In genomic region chr1:50108497-50109073, GRCh38 we compare ENCODE assay signal across 11 cellular contexts. TPM values are rescaled to one million over a fixed set of nuclear protein-coding genes. Genes with fewer than 3 reads are reported as not detected.
A peak's percentile ranks its signal among the peaks of the same experiment; 100 is the strongest.
DNase-seq lines count a peak whose midpoint lies in the region; ATAC-seq and TF ChIP-seq lines count a peak whose summit lies in the region.
"Had no signal": no experiment of that assay in that cellular context is flagged by ENCODE, and none has a peak within 500 bp of the region (broad histone marks: within the 10 kb centered on the region; RNA-seq: fewer than 3 reads in every experiment).

Gene ELAVL4 (plus strand): TSS chr1:50108920. CDS start chr1:50109190, 270 bp downstream.

- H3K9ac ChIP-seq in DND-41 (ENCODE audit: low read depth, low read length): no peak within 1 kb of the TSS

- ATAC-seq in DND-41 (ENCODE audit: insufficient read depth, low read depth) (no peak), WTC11 (peak; percentile 56), naive B cell (ENCODE audit: low read depth in 2 of 2) (no peak), GM19035 (IDR thresholded peaks at IDR 0.05; ENCODE audit: unreplicated experiment) (no peak), HG03469 (IDR thresholded peaks at IDR 0.05; ENCODE audit: unreplicated experiment) (no peak), HG03175 (IDR thresholded peaks at IDR 0.05; ENCODE audit: unreplicated experiment) (no peak)

- peaks cover 42% of the 10 kb centered on the region for H3K27me3 ChIP-seq in DND-41 (ENCODE audit: insufficient read depth, low read length, poor library complexity)

- H3K36me3 Mint-ChIP-seq in WTC11 (no peaks in the 10 kb centered on the region), naive B cell (peaks cover 0 to 4% of the 10 kb centered on the region in 2 donors), HFFc6 (ENCODE audit: low read depth) (no peaks in the 10 kb centered on the region)

- no peaks in the 10 kb centered on the region for H3K9me3 Mint-ChIP-seq in WTC11
- H3K9me3 Mint-ChIP-seq in naive B cell: peaks cover 0 to 5% (median 0%) of the 10 kb centered on the region in 7 donors
- H3K9me3 Mint-ChIP-seq in HFFc6: peaks cover 31% of the 10 kb centered on the region

- H3K4me3 ChIP-seq in DND-41 (ENCODE audit: low read depth in 1 of 2, low read length in 2 of 2): peak within 1 kb of the TSS in 1 of 2 experiments; percentile 43; a peak in 2 of 4 replicates
- H3K4me3 ChIP-seq: PC-9, skin epidermis had no signal

- CTCF ChIA-PET in WTC11 (lab: Charles Lee): interaction anchor here (1.0 to 1.7 kb wide), 4 partner anchors 28 to 240 kb away, joined by 3 to 9 read pairs (median 6); no protein-coding TSS in a partner anchor

- H4K20me1 ChIP-seq in DND-41 (ENCODE audit: insufficient read depth, low read length): no peaks in the 10 kb centered on the region

- H3K79me2 ChIP-seq in DND-41 (ENCODE audit: insufficient read depth, low read length): no peaks in the 10 kb centered on the region

- H3K27ac Mint-ChIP-seq in WTC11: no peak within 1 kb of the TSS; the same call in 1 of the 2 replicates
- H3K27ac Mint-ChIP-seq in naive B cell: peak within 1 kb of the TSS in 3 of 6 donors; percentile 1 to 32 (median 7)
- H3K27ac Mint-ChIP-seq in HFFc6: no peak within 1 kb of the TSS

- no peaks in the 10 kb centered on the region for H3K9me3 ChIP-seq in DND-41 (ENCODE audit: insufficient read depth, low read length, severe bottlenecking)

- peak within 1 kb of the TSS; percentile 13; the same call in 1 of the 2 replicates for H2AFZ ChIP-seq in DND-41 (ENCODE audit: low read depth, low read length)
- H2AFZ ChIP-seq: PC-9 had no signal

- H3K27me3 Mint-ChIP-seq in WTC11 (ENCODE audit: low read depth) (no peaks in the 10 kb centered on the region; the same call in 1 of the 2 replicates), naive B cell (peaks cover 31 to 69% (median 57%) of the 10 kb centered on the region in 3 donors), HFFc6 (ENCODE audit: insufficient read depth) (no peaks in the 10 kb centered on the region; the same call in 1 of the 2 replicates)

- no peaks in the 10 kb centered on the region for H3K36me3 ChIP-seq in DND-41 (ENCODE audit: insufficient read depth, low read length)

- H3K4me1 ChIP-seq in DND-41 (ENCODE audit: insufficient read depth, low read length): peaks cover 3% of the 10 kb centered on the region; the same call in 1 of the 2 replicates

- peak within 1 kb of the TSS; percentile 52; the same call in 1 of the 2 replicates for H3K4me2 ChIP-seq in DND-41 (ENCODE audit: insufficient read depth, low read length)
- H3K4me2 ChIP-seq: PC-9 had no signal

- H3K4me3 Mint-ChIP-seq in WTC11 (peak within 1 kb of the TSS; percentile 31; the same call in 1 of the 2 replicates), naive B cell (peak within 1 kb of the TSS in 7 of 8 donors; percentile 26 to 84 (median 68)), HFFc6 (no peak within 1 kb of the TSS)

- POLR2A ChIA-PET in WTC11 (lab: Charles Lee): no interaction called here

- DNase-seq in DND-41 (no peak), NCI-H2029 treated with DMSO at 0.1 percent for 48 hours (lab: John Stamatoyannopoulos, UW) (peak; percentile 72), WTC11 (ENCODE audit: low spot score) (peak; percentile 28), naive B cell (no peak), HFFc6 (no peak)
- DNase-seq: kidney, PC-9 had no signal

- H3K27ac ChIP-seq in DND-41 (ENCODE audit: low read length): no peak within 1 kb of the TSS
- H3K27ac ChIP-seq: PC-9, skin epidermis had no signal

- H3K4me1 Mint-ChIP-seq in WTC11: peaks cover 50% of the 10 kb centered on the region
- peaks cover 20 to 21% (median 20%) of the 10 kb centered on the region in 3 donors for H3K4me1 Mint-ChIP-seq in naive B cell
- no peaks in the 10 kb centered on the region for H3K4me1 Mint-ChIP-seq in HFFc6 (ENCODE audit: low read depth)

- TF ChIP-seq CTCF in DND-41 (IDR thresholded peaks at IDR 0.05; ENCODE audit: borderline replicate concordance, extremely low read depth, low read length, poor library complexity, severe bottlenecking) (no peak), WTC11 (IDR thresholded peaks at IDR 0.05) (no peak), HFFc6 (IDR thresholded peaks at IDR 0.05) (no peak)

TF ChIP-seq in WTC11, 78 proteins besides CTCF, POLR2A, EP300 and RAD21:
- TF ChIP-seq ZNF423 (CRISPR knock-in tag; IDR thresholded peaks at IDR 0.05): no peak
TF ChIP-seq in WTC11: peak in this region for 0.

RNA-seq across cellular contexts. Expression of gene ELAVL4, which starts in this region (rescaled TPM):
- total RNA-seq in WTC11 (2021): 0.50 to 0.85 TPM (median 0.69 TPM) in 3 replicates
- not detected for polyA plus RNA-seq in naive B cell (ENCODE audit: low read depth in 6 of 6)
- not detected for total RNA-seq in HFFc6 (2021; fragmentation: NEBNext Ultra II Directional; extraction: Animal tissue kit (Norgen Biotek cat#: 25700))
- total RNA-seq: kidney, PC-9 had no signal

Comparison
In these comparisons a context has a peak if more than half of its experiments do, and no peak if none do; other contexts are left out.
1. Peak in DNase-seq and ATAC-seq in WTC11; RNA of the gene not detected or under 1 TPM.